17 cellular contexts compared by ENCODE assay signal in genomic region chr5:150297934-150298595, GRCh38. TPM values are rescaled to one million over a fixed set of nuclear protein-coding genes. Genes with fewer than 3 reads are reported as not detected.
"Had no signal": no experiment of that assay in that cellular context is flagged by ENCODE, and none has a peak within 500 bp of the region (broad histone marks: within the 10 kb centered on the region; RNA-seq: fewer than 3 reads in every experiment).

No MANE protein-coding gene starts in this region.

- H3K9me3 ChIP-seq: ascending aorta, gastroesophageal sphincter, thoracic aorta had no signal

- H3K4me3 Mint-ChIP-seq: activated CD4-positive, alpha-beta memory T cell treated with anti-CD3 and anti-CD28 coated beads, Interleukin-2, amount 10 ng/mL, durations not matched to agents 7 days and 5 days; activated CD4-positive, alpha-beta T cell treated with anti-CD3 and anti-CD28 coated beads for 36 hours; activated naive CD8-positive, alpha-beta T cell treated with anti-CD3 and anti-CD28 coated beads, Interleukin-2, amount 10 ng/mL, durations not matched to agents 7 days and 5 days; activated T-cell treated with anti-CD3 and anti-CD28 coated beads, Interleukin-2, amount 50 U/mL, for 72 hours; stimulated activated naive CD8-positive, alpha-beta T cell treated with anti-CD3 and anti-CD28 coated beads, Interleukin-15, Interleukin-2, amounts not matched to agents 100 ng/mL and 50 ng/mL, for 24 hours had no signal

- H3K27me3 ChIP-seq: ascending aorta had no signal

- H3K27ac Mint-ChIP-seq: activated CD4-positive, alpha-beta memory T cell treated with anti-CD3 and anti-CD28 coated beads, Interleukin-2, amount 10 ng/mL, durations not matched to agents 7 days and 5 days; activated CD4-positive, alpha-beta T cell treated with anti-CD3 and anti-CD28 coated beads for 36 hours; activated naive CD8-positive, alpha-beta T cell treated with anti-CD3 and anti-CD28 coated beads, Interleukin-2, amount 10 ng/mL, durations not matched to agents 7 days and 5 days; activated T-cell treated with anti-CD3 and anti-CD28 coated beads, Interleukin-2, amount 50 U/mL, for 72 hours; stimulated activated naive CD8-positive, alpha-beta T cell treated with anti-CD3 and anti-CD28 coated beads, Interleukin-15, Interleukin-2, amounts not matched to agents 100 ng/mL and 50 ng/mL, for 24 hours had no signal

- ATAC-seq: activated CD4-positive, alpha-beta T cell treated with anti-CD3 and anti-CD28 coated beads for 36 hours; activated T-cell treated with anti-CD3 and anti-CD28 coated beads, Interleukin-2, amount 50 U/mL, for 72 hours had no signal

- H3K4me1 Mint-ChIP-seq: activated CD4-positive, alpha-beta memory T cell treated with anti-CD3 and anti-CD28 coated beads, Interleukin-2, amount 10 ng/mL, durations not matched to agents 7 days and 5 days had no signal

- H3K4me3 ChIP-seq: ascending aorta, cardiac muscle cell, gastroesophageal sphincter, thoracic aorta had no signal

- H3K36me3 ChIP-seq: ascending aorta, cardiac muscle cell, thoracic aorta had no signal

- FAIRE-seq: colon had no signal

- H3K9me3 Mint-ChIP-seq: activated CD4-positive, alpha-beta memory T cell treated with anti-CD3 and anti-CD28 coated beads, Interleukin-2, amount 10 ng/mL, durations not matched to agents 7 days and 5 days; activated naive CD8-positive, alpha-beta T cell treated with anti-CD3 and anti-CD28 coated beads, Interleukin-2, amount 10 ng/mL, durations not matched to agents 7 days and 5 days; activated T-cell treated with anti-CD3 and anti-CD28 coated beads, Interleukin-2, amount 50 U/mL, for 72 hours; stimulated activated naive CD8-positive, alpha-beta T cell treated with anti-CD3 and anti-CD28 coated beads, Interleukin-15, Interleukin-2, amounts not matched to agents 100 ng/mL and 50 ng/mL, for 24 hours had no signal

- DNase-seq: activated CD4-positive, alpha-beta memory T cell treated with anti-CD3 and anti-CD28 coated beads, Interleukin-2, amount 10 ng/mL, durations not matched to agents 7 days and 5 days; activated CD4-positive, alpha-beta T cell treated with anti-CD3 and anti-CD28 coated beads for 36 hours; activated naive CD8-positive, alpha-beta T cell treated with anti-CD3 and anti-CD28 coated beads, Interleukin-2, amount 10 ng/mL, durations not matched to agents 7 days and 5 days; activated T-cell treated with anti-CD3 and anti-CD28 coated beads, Interleukin-2, amount 50 U/mL, for 72 hours; midbrain; right cardiac atrium; stimulated activated CD4-positive, alpha-beta T cell treated with anti-CD3 and anti-CD28 coated beads, Interleukin-12 subunit alpha, Interleukin-12 subunit beta, amount 100 ng/mL, for 4 hours; stimulated activated CD4-positive, alpha-beta T cell treated with anti-CD3 and anti-CD28 coated beads, Interleukin-2, amount 100 ng/mL, for 48 hours had no signal

- H3K36me3 Mint-ChIP-seq: activated naive CD8-positive, alpha-beta T cell treated with anti-CD3 and anti-CD28 coated beads, Interleukin-2, amount 10 ng/mL, durations not matched to agents 7 days and 5 days had no signal

- H3K27ac ChIP-seq: ascending aorta, cardiac muscle cell, thoracic aorta, VCaP had no signal

RNA-seq across cellular contexts. Expression of gene ARSI, which starts 4.6 kb away (rescaled TPM):
- total RNA-seq: activated CD4-positive, alpha-beta memory T cell treated with anti-CD3 and anti-CD28 coated beads, Interleukin-2, amount 10 ng/mL, durations not matched to agents 7 days and 5 days; activated CD4-positive, alpha-beta T cell treated with anti-CD3 and anti-CD28 coated beads for 36 hours; activated naive CD8-positive, alpha-beta T cell treated with anti-CD3 and anti-CD28 coated beads, Interleukin-2, amount 10 ng/mL, durations not matched to agents 7 days and 5 days; activated T-cell treated with anti-CD3 and anti-CD28 coated beads, Interleukin-2, amount 50 U/mL, for 72 hours; ascending aorta had no signal

RNA-seq across cellular contexts. Expression of gene CAMK2A, which starts 8.5 kb away (rescaled TPM):
- total RNA-seq: activated CD4-positive, alpha-beta memory T cell treated with anti-CD3 and anti-CD28 coated beads, Interleukin-2, amount 10 ng/mL, durations not matched to agents 7 days and 5 days; activated CD4-positive, alpha-beta T cell treated with anti-CD3 and anti-CD28 coated beads for 36 hours; activated naive CD8-positive, alpha-beta T cell treated with anti-CD3 and anti-CD28 coated beads, Interleukin-2, amount 10 ng/mL, durations not matched to agents 7 days and 5 days; activated T-cell treated with anti-CD3 and anti-CD28 coated beads, Interleukin-2, amount 50 U/mL, for 72 hours; ascending aorta; kidney epithelial cell had no signal
- polyA plus RNA-seq: liver had no signal
